Comparison of ENCODE assay signal across 8 cellular contexts in genomic region chr1:45326627-45327591, GRCh38.
DNase-seq lines count a peak whose midpoint lies in the region; FAIRE-seq and TF ChIP-seq lines count a peak whose summit lies in the region.

TSS of gene HPDL (plus strand) at chr1:45326895. CDS start at chr1:45327149, 254 bp downstream.

- FAIRE-seq in urothelium cell line (lab: Jason Lieb, UNC), result no peak

- DNase-seq in NCI-H345 (lab: John Stamatoyannopoulos, UW) (peak; percentile 43), NCI-H345 treated with DMSO at 0.1 percent for 48 hours (lab: John Stamatoyannopoulos, UW; ENCODE audit: unreplicated experiment) (no peak), NCI-H128 (lab: John Stamatoyannopoulos, UW; ENCODE audit: unreplicated experiment) (peak; percentile 59), choroid plexus epithelial cell (ENCODE audit: low read depth) (peak; percentile 59), left kidney (ENCODE audit: low read depth, low spot score) (peak; percentile 96), urothelium cell line (ENCODE audit: low spot score) (no peak)
- DNase-seq in activated CD4-positive, alpha-beta T cell treated with anti-CD3 and anti-CD28 coated beads for 1 hour, result peak; percentile 42
- peak; percentile 69 for DNase-seq in stimulated activated CD4-positive, alpha-beta T cell treated with anti-CD3 and anti-CD28 coated beads, Interleukin-2, amount 100 ng/mL, for 4 hours (ENCODE audit: low read depth)

- TF ChIP-seq CTCF in choroid plexus epithelial cell (conservative IDR thresholded peaks at IDR 0.05; ENCODE audit: low read depth, low read length), result no peak

- peak within 1 kb of the TSS; percentile 63 for H3K4me3 ChIP-seq in choroid plexus epithelial cell (ENCODE audit: low read depth, low read length)

Comparison
In these comparisons a context has a peak if more than half of its experiments do, and no peak if none do; other contexts are left out.
1. DNase-seq: peak in NCI-H345 (single experiment), NCI-H128 (single experiment), activated CD4-positive, alpha-beta T cell treated with anti-CD3 and anti-CD28 coated beads for 1 hour (single experiment), choroid plexus epithelial cell (single experiment), left kidney (single experiment) and stimulated activated CD4-positive, alpha-beta T cell treated with anti-CD3 and anti-CD28 coated beads, Interleukin-2, amount 100 ng/mL, for 4 hours (single experiment); none in NCI-H345 treated with DMSO at 0.1 percent for 48 hours (single experiment) and urothelium cell line (single experiment).